In genomic region chr2:152466041-152466440, GRCh38 we compare ENCODE assay signal across 11 cellular contexts.
DNase-seq lines count a peak whose midpoint lies in the region; ATAC-seq, FAIRE-seq and TF ChIP-seq lines count a peak whose summit lies in the region.
"Had no signal": no experiment of that assay in that cellular context is flagged by ENCODE, and none has a peak within 500 bp of the region (broad histone marks: within the 10 kb centered on the region; RNA-seq: fewer than 3 reads in every experiment).

No MANE protein-coding gene starts in this region.

- H3K4me2 ChIP-seq in GM12878 (ENCODE audit: control insufficient read depth, insufficient read depth), result no peak overlapping the region; the same call in 1 of the 2 replicates

- no peak overlapping the region for H3K9ac ChIP-seq in GM12878 (ENCODE audit: control insufficient read depth, insufficient read depth, low read length)

- ATAC-seq in GM18505 (IDR thresholded peaks at IDR 0.05; ENCODE audit: unreplicated experiment) (peak; percentile 29), HG03565 (IDR thresholded peaks at IDR 0.05; ENCODE audit: unreplicated experiment) (peak; percentile 30), GM12878 (peak; percentile 80)

- DNase-seq in GM12878 (ENCODE audit: low read depth, low spot score), result peak; percentile 30
- peak; percentile 71 for DNase-seq in renal cortical epithelial cell (ENCODE audit: low read depth)
- no peak for DNase-seq in activated naive CD4-positive, alpha-beta T cell (lab: John Stamatoyannopoulos, UW)
- no peak for DNase-seq in HuH-7 (ENCODE audit: low spot score)
- DNase-seq in NCI-H2227 treated with DMSO at 0.1 percent for 48 hours (lab: John Stamatoyannopoulos, UW), result no peak
- DNase-seq in stomach, result no peak
- DNase-seq: activated naive CD4-positive, alpha-beta T cell treated with Interleukin-2 at 50 U/mL for 16 hours; NCI-H1105 treated with DMSO at 0.1 percent for 48 hours; upper lobe of right lung had no signal

- 0 out of 2 replicates have a peak, but pooled peaks have one; percentile 19 for TF ChIP-seq RAD21 in GM12878 (IDR thresholded peaks at IDR 0.05; ENCODE audit: insufficient read depth, low read depth, low read length)

- intact Hi-C loops in GM12878 (cut with micrococcal nuclease; ENCODE audit: unreplicated experiment) (loop anchor here (5.0 to 10.0 kb wide), 4 partner anchors 129 to 291 kb away; partner anchors contain the start of genes FMNL2 and STAM2), stomach (cut with DNase I; ENCODE audit: low total_unique reads) (no loop called here)

- H3K4me3 ChIP-seq in GM12878 (no peak overlapping the region), stomach (no peak overlapping the region)
- H3K4me3 ChIP-seq: upper lobe of right lung had no signal

- no peaks in the 10 kb centered on the region for H4K20me1 ChIP-seq in GM12878 (ENCODE audit: control insufficient read depth, insufficient read depth)

- FAIRE-seq in GM12878 (lab: Jason Lieb, UNC), result no peak

- SMC1A ChIA-PET in GM12878 (lab: Charles Lee; ENCODE audit: uncharacterized antibody, unreplicated experiment), result interaction anchor here (0.7 to 9.4 kb wide), 27 partner anchors 10 to 290 kb away, joined by 3 to 98 read pairs (median 6); partner anchors contain the start of gene STAM2

- H3K4me1 ChIP-seq in GM12878 (ENCODE audit: control insufficient read depth, insufficient read depth, low read length) (peaks cover 23% of the 10 kb centered on the region), stomach (peaks cover 33 to 70% (median 53%) of the 10 kb centered on the region in 4 donors)

- peak overlapping the region; percentile 23; the same call in 1 of the 2 replicates for H3K27ac ChIP-seq in GM12878 (ENCODE audit: control insufficient read depth, insufficient read depth)
- peak overlapping the region in 1 of 5 donors; percentile 71 for H3K27ac ChIP-seq in stomach

- H3K9me3 ChIP-seq in GM12878 (replicated peaks; ENCODE audit: control insufficient read depth, insufficient read depth, low read length) (no peaks in the 10 kb centered on the region), stomach (no peaks in the 10 kb centered on the region)
- H3K9me3 ChIP-seq: upper lobe of right lung had no signal

- POLR2A ChIA-PET in GM12878 (lab: Charles Lee), result interaction anchor here (0.7 to 2.2 kb wide), 3 partner anchors 20 to 57 kb away, joined by 4 to 7 read pairs (median 4); no protein-coding TSS in a partner anchor

- CTCF ChIA-PET in GM12878 (lab: Yijun Ruan, JAX), result interaction anchor here (0.7 to 3.3 kb wide), 15 partner anchors 19 to 276 kb away, joined by 3 to 19 read pairs (median 5); partner anchors contain the start of gene FMNL2

- H3K27me3 ChIP-seq in GM12878 (replicated peaks in 1 of 2; ENCODE audit: control insufficient read depth in 2 of 2, insufficient read depth in 2 of 2, low read length in 1 of 2) (no peaks in the 10 kb centered on the region), stomach (no peaks in the 10 kb centered on the region)
- H3K27me3 ChIP-seq: upper lobe of right lung had no signal

- TF ChIP-seq CTCF in GM12878 (IDR thresholded peaks at IDR 0.05 in 2 of 3, conservative IDR thresholded peaks at IDR 0.05 in 1 of 3; ENCODE audit: control insufficient read depth in 2 of 3, extremely low read depth in 1 of 3, insufficient read depth in 1 of 3, low read depth in 3 of 3, low read length in 3 of 3), result peak in 2 of 3 experiments; percentile 11 to 47; a peak in 2 of 6 replicates
- TF ChIP-seq CTCF in stomach (IDR thresholded peaks at IDR 0.05), result no peak

- WGBS in GM12878 (ENCODE audit: insufficient coverage, insufficient replicate concordance, low lambda C conversion rate, missing lambda C conversion rate), result 0% methylated on average over 6 of the region's 6 CpGs
- WGBS in stomach, 5 donors, result 52 to 72% (median 62%) methylated on average over 6 of the region's 6 CpGs

- BruUV-seq in GM12878 (replicated peaks; lab: Mats Ljungman, UMichigan), result no TSS peak

- no peak overlapping the region for H2AFZ ChIP-seq in GM12878 (ENCODE audit: control insufficient read depth, low read depth, low read length)

- in situ Hi-C loops in GM12878 (cut with MboI), result no loop called here

- TF ChIP-seq EP300 in GM12878 (IDR thresholded peaks at IDR 0.05; ENCODE audit: borderline replicate concordance in 1 of 2, control insufficient read depth in 1 of 2, low read depth in 2 of 2, low read length in 2 of 2), result no peak
- no peak for TF ChIP-seq EP300 in stomach (IDR thresholded peaks at IDR 0.05)

- H3K79me2 ChIP-seq in GM12878 (ENCODE audit: control insufficient read depth, insufficient read depth, low read length), result peaks cover 2% of the 10 kb centered on the region

- RAD21 ChIA-PET in GM12878 (lab: Charles Lee; ENCODE audit: unreplicated experiment), result interaction anchor here (0.9 to 3.7 kb wide), 16 partner anchors 20 to 429 kb away, joined by 3 to 37 read pairs (median 7); partner anchors contain the start of gene STAM2

- TF ChIP-seq POLR2A in GM18505 (IDR thresholded peaks at IDR 0.05; ENCODE audit: borderline replicate concordance, extremely low read depth, insufficient read depth, insufficient read length) (no peak), GM12878 (IDR thresholded peaks at IDR 0.05; ENCODE audit: low read depth, low read length) (no peak), stomach (IDR thresholded peaks at IDR 0.05) (no peak)

- H3K36me3 ChIP-seq in GM12878 (ENCODE audit: control insufficient read depth in 2 of 2, insufficient read depth in 2 of 2, low read length in 1 of 2) (no peaks in the 10 kb centered on the region), stomach (no peaks in the 10 kb centered on the region)
- H3K36me3 ChIP-seq: upper lobe of right lung had no signal

TF ChIP-seq in GM12878, 131 proteins besides CTCF, POLR2A, EP300 and RAD21:
- TF ChIP-seq BHLHE40 (IDR thresholded peaks at IDR 0.05; ENCODE audit: borderline replicate concordance in 1 of 2, low read depth in 2 of 2, low read length in 1 of 2) (peak in 1 of 2 experiments; percentile 39; a peak in 1 of 4 replicates), ZBTB33 (IDR thresholded peaks at IDR 0.05) (0 out of 2 replicates have a peak, but pooled peaks have one; percentile 33), ZNF622 (IDR thresholded peaks at IDR 0.05) (no peak), USF1 (IDR thresholded peaks at IDR 0.05; ENCODE audit: borderline replicate concordance, extremely low read length, insufficient read depth, low read depth, low read length) (peak; percentile 9), NR2F1 (conservative IDR thresholded peaks at IDR 0.05) (no peak), NR2C2 (IDR thresholded peaks at IDR 0.05; ENCODE audit: borderline replicate concordance, control insufficient read depth, insufficient read length, low read depth) (no peak), SMC3 (IDR thresholded peaks at IDR 0.05; ENCODE audit: borderline replicate concordance, low read length) (peak; percentile 14; the same call in 1 of the 2 replicates), RAD51 (IDR thresholded peaks at IDR 0.05) (peak; percentile 26; the same call in 1 of the 2 replicates), SKIL (IDR thresholded peaks at IDR 0.05; ENCODE audit: low read depth, poor library complexity, severe bottlenecking) (no peak), RUNX3 (IDR thresholded peaks at IDR 0.05; ENCODE audit: low read length) (no peak), IKZF2 (IDR thresholded peaks at IDR 0.05) (0 out of 4 replicates have a peak, but pooled peaks of 1 of the 2 experiments have one; percentile 24)

Comparison
In these comparisons a context has a peak if more than half of its experiments do, and no peak if none do; other contexts are left out.
1. ATAC-seq: peak in every context shown above with its lines; median percentile 80 in GM12878; 30 in HG03565; 29 in GM18505.
2. DNase-seq: peak in GM12878 (single experiment) and renal cortical epithelial cell (single experiment); none in activated naive CD4-positive, alpha-beta T cell (0 of 4), HuH-7 (single experiment), NCI-H2227 treated with DMSO at 0.1 percent for 48 hours (single experiment) and stomach (single experiment).
3. CTCF ChIP-seq: peak in GM12878 (2 of 3); none in stomach (0 of 7).